Comparison of ENCODE assay signal across 8 cellular contexts in the genomic region with DNA sequence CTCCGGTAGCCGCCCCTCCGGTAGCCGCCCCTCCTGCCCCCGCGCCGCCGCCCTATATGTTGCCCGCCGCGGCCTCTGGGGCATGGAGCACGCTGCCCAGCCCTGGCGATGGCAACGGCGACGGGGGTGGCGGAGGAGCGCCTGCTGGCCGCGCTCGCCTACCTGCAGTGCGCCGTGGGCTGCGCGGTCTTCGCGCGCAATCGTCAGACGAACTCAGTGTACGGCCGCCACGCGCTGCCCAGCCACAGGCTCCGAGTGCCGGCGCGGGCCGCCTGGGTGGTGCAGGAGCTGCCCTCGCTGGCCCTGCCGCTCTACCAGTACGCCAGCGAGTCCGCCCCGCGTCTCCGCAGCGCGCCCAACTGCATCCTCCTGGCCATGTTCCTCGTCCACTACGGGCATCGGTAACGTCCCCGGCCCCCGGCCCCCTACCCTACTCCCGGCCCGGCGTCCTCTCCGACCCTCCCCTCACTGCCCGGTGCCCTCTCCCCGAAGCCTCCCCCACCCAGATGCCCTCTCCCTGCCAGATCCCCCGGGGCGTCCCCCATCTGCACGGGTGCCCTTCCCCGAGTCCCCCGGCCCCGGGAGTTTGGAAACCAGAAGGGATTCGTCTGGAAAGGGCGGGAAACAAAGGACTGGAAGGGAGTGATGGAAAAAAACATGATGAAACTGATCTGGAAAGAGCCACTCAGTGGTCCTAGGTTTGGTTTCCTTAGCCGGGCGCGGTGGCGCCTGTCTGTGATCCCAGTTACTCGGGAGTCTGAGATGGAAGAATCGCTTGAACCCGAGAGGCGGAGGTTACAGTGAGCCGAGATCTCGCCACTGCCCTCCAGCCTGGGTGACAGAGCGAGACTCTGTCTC. TPM values are rescaled to one million over a fixed set of nuclear protein-coding genes. Genes with fewer than 3 reads are reported as not detected.
DNase-seq lines count a peak whose midpoint lies in the region; ATAC-seq, FAIRE-seq and TF ChIP-seq lines count a peak whose summit lies in the region.

No MANE protein-coding gene starts in this region.

- intact Hi-C loops in endothelial cell of umbilical vein (cut with micrococcal nuclease), result loop anchor here (1.0 to 2.0 kb wide), 5 partner anchors 79 to 255 kb away; partner anchors contain the start of gene MED10

- H3K9me1 ChIP-seq in endothelial cell of umbilical vein (replicated peaks; ENCODE audit: control insufficient read depth, extremely low read depth, insufficient read depth, low read length), result no peaks in the 10 kb centered on the region

- H4K20me1 ChIP-seq in endothelial cell of umbilical vein (replicated peaks; ENCODE audit: control insufficient read depth, extremely low read depth, insufficient read depth, low read length), result peaks cover 2% of the 10 kb centered on the region

- FAIRE-seq in endothelial cell of umbilical vein (lab: Jason Lieb, UNC), result peak; percentile 21

- H2AFZ ChIP-seq in endothelial cell of umbilical vein (ENCODE audit: low read depth, low read length), result peak overlapping the region; percentile 90

- H3K27ac ChIP-seq in endothelial cell of umbilical vein (ENCODE audit: insufficient read depth, low read depth, low read length) (no peak overlapping the region), urinary bladder (ENCODE audit: low read depth) (no peak overlapping the region)

- H3K36me3 ChIP-seq in endothelial cell of umbilical vein (ENCODE audit: control insufficient read depth in 2 of 2, extremely low read depth in 1 of 2, insufficient read depth in 2 of 2, low read length in 2 of 2) (peaks cover 5 to 18% of the 10 kb centered on the region in 2 experiments), urinary bladder (ENCODE audit: insufficient read depth) (no peaks in the 10 kb centered on the region)

- POLR2A ChIA-PET in endothelial cell of umbilical vein (lab: Charles Lee), result interaction anchor here (0.7 to 2.0 kb wide), 6 partner anchors 9 to 99 kb away, joined by 3 to 9 read pairs (median 3); partner anchors contain the start of gene TENT4A

- TF ChIP-seq POLR2A in endothelial cell of umbilical vein (IDR thresholded peaks at IDR 0.05; ENCODE audit: low read depth, low read length), result no peak

- H3K9ac ChIP-seq in endothelial cell of umbilical vein (replicated peaks; ENCODE audit: extremely low read depth, insufficient read depth, low read length), result peak overlapping the region; percentile 97

- dilution Hi-C loops in endothelial cell of umbilical vein (cut with MboI; ENCODE audit: extremely low pct_ligation_motif_present, low sequenced_read_pairs), result loop anchor here (25.0 kb wide), 1 partner anchor 104 kb away; no protein-coding TSS in a partner anchor

- H3K4me3 ChIP-seq in endothelial cell of umbilical vein (replicated peaks in 1 of 3; ENCODE audit: insufficient read depth in 1 of 3, low read depth in 1 of 3, low read length in 3 of 3) (peak overlapping the region; percentile 74 to 90 (median 79)), mononuclear cell (ENCODE audit: low read length) (peak overlapping the region; percentile 84), urinary bladder (ENCODE audit: low read depth, low read length) (peak overlapping the region; percentile 95)

- H3K27me3 ChIP-seq in endothelial cell of umbilical vein (ENCODE audit: control insufficient read depth in 2 of 2, insufficient read depth in 2 of 2, low read length in 2 of 2) (no peaks in the 10 kb centered on the region), mononuclear cell (ENCODE audit: insufficient read depth, low read length) (no peaks in the 10 kb centered on the region)

- H3K9me3 ChIP-seq in endothelial cell of umbilical vein (replicated peaks; ENCODE audit: control insufficient read depth, insufficient read depth, low read length) (no peaks in the 10 kb centered on the region), mononuclear cell (ENCODE audit: low read depth, low read length) (no peaks in the 10 kb centered on the region)

- peak overlapping the region; percentile 45 for H3K4me2 ChIP-seq in endothelial cell of umbilical vein (ENCODE audit: insufficient read depth, low read length)

- CTCF ChIA-PET in endothelial cell of umbilical vein (lab: Charles Lee), result interaction anchor here (1.0 to 4.6 kb wide), 7 partner anchors 9 to 111 kb away, joined by 3 to 59 read pairs (median 5); partner anchors contain the start of gene TENT4A

- H3K4me1 ChIP-seq in endothelial cell of umbilical vein (ENCODE audit: control insufficient read depth, extremely low read depth, insufficient read depth, low read length) (peaks cover 19% of the 10 kb centered on the region), mononuclear cell (ENCODE audit: insufficient read depth, low read length) (peaks cover 52% of the 10 kb centered on the region), urinary bladder (ENCODE audit: insufficient read depth) (peaks cover 5% of the 10 kb centered on the region)

- DNase-seq in NCI-H510A treated with DMSO at 0.1 percent for 48 hours (lab: John Stamatoyannopoulos, UW) (peak; percentile 17), NCI-H510A (lab: John Stamatoyannopoulos, UW) (no peak), endothelial cell of umbilical vein (ENCODE audit: low read depth, low spot score) (no peak)

- peak; percentile 60 for ATAC-seq in GM21390 (IDR thresholded peaks at IDR 0.05; ENCODE audit: unreplicated experiment)
- peak; percentile 57 for ATAC-seq in HG03571 (IDR thresholded peaks at IDR 0.05; ENCODE audit: unreplicated experiment)
- peak; percentile 78 for ATAC-seq in SK-N-SH treated with all-trans-retinoic acid at 6 μM for 48 hours

- H3K79me2 ChIP-seq in endothelial cell of umbilical vein (ENCODE audit: control insufficient read depth, insufficient read depth, low read length), result peaks cover 54% of the 10 kb centered on the region

- BruUV-seq in endothelial cell of umbilical vein (replicated peaks; lab: Mats Ljungman, UMichigan), result no TSS peak

- WGBS in urinary bladder, result under 1% methylated on average over 80 of the region's 80 CpGs

- TF ChIP-seq CTCF in endothelial cell of umbilical vein (IDR thresholded peaks at IDR 0.05; ENCODE audit: extremely low read depth in 1 of 2, insufficient read depth in 1 of 2, low read depth in 1 of 2, low read length in 2 of 2), result no peak

TF ChIP-seq in SK-N-SH treated with all-trans-retinoic acid at 6 μM for 48 hours, 23 proteins besides CTCF, POLR2A, EP300 and RAD21 (continues in another document):
- TF ChIP-seq ESRRG (CRISPR knock-in tag; IDR thresholded peaks at IDR 0.05) (no peak), ZNF565 (CRISPR knock-in tag; conservative IDR thresholded peaks at IDR 0.05; ENCODE audit: low read depth) (no peak)

TF ChIP-seq in endothelial cell of umbilical vein, 7 proteins besides CTCF, POLR2A, EP300 and RAD21:
- TF ChIP-seq, protein P1, sequence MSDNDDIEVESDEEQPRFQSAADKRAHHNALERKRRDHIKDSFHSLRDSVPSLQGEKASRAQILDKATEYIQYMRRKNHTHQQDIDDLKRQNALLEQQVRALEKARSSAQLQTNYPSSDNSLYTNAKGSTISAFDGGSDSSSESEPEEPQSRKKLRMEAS (IDR thresholded peaks at IDR 0.05; ENCODE audit: insufficient read depth, insufficient read length), result peak; percentile 39
- no peak for TF ChIP-seq JUN (IDR thresholded peaks at IDR 0.05; ENCODE audit: borderline replicate concordance, insufficient read depth, insufficient read length, low read depth)
TF ChIP-seq in endothelial cell of umbilical vein: peak in this region for 1.

RNA-seq across cellular contexts. Expression of gene SRD5A1, which starts 0.5 kb away (rescaled TPM):
- total RNA-seq in endothelial cell of umbilical vein (12.4 and 14.8 TPM in 2 replicates), mononuclear cell (8.8 TPM), urinary bladder (6.6 TPM)
- polyA plus RNA-seq in endothelial cell of umbilical vein (11.6 and 16.6 TPM in 2 replicates), urinary bladder (6.5 TPM)
- 5.6 and 7.0 TPM in 2 replicates for polyA plus RNA-seq in endothelial cell of umbilical vein (2011; cell fraction: cytosol; rRNA removed)
- polyA plus RNA-seq in endothelial cell of umbilical vein (2011; cell fraction: nucleus; rRNA removed), result 8.0 and 9.0 TPM in 2 replicates
- polyA plus RNA-seq in endothelial cell of umbilical vein (2012), result 6.4 and 7.8 TPM in 2 replicates
- polyA minus RNA-seq in endothelial cell of umbilical vein, result 6.6 and 8.3 TPM in 2 replicates
- 37.5 TPM for polyA minus RNA-seq in endothelial cell of umbilical vein (2011; cell fraction: cytosol; rRNA and poly(A)+ RNA removed)
- polyA minus RNA-seq in endothelial cell of umbilical vein (2011; cell fraction: nucleus; rRNA and poly(A)+ RNA removed), result 7.0 and 7.5 TPM in 2 replicates

RNA-seq across cellular contexts. Expression of gene NSUN2, which starts 0.9 kb away (rescaled TPM):
- 73.0 and 85.4 TPM in 2 replicates for total RNA-seq in endothelial cell of umbilical vein
- 40.7 and 53.7 TPM in 2 replicates for polyA plus RNA-seq in endothelial cell of umbilical vein
- polyA plus RNA-seq in endothelial cell of umbilical vein (2011; cell fraction: cytosol; rRNA removed), result 49.1 and 52.7 TPM in 2 replicates
- polyA plus RNA-seq in endothelial cell of umbilical vein (2011; cell fraction: nucleus; rRNA removed), result 169 and 200 TPM in 2 replicates
- polyA plus RNA-seq in endothelial cell of umbilical vein (2012), result 55.7 and 69.0 TPM in 2 replicates
- polyA minus RNA-seq in endothelial cell of umbilical vein, result 54.9 and 63.4 TPM in 2 replicates
- 80.2 TPM for polyA minus RNA-seq in endothelial cell of umbilical vein (2011; cell fraction: cytosol; rRNA and poly(A)+ RNA removed)
- polyA minus RNA-seq in endothelial cell of umbilical vein (2011; cell fraction: nucleus; rRNA and poly(A)+ RNA removed), result 59.6 and 69.7 TPM in 2 replicates
- 36.0 TPM for total RNA-seq in mononuclear cell
- 42.8 TPM for total RNA-seq in urinary bladder
- polyA plus RNA-seq in urinary bladder, result 36.6 TPM
